Comparison of ENCODE assay signal across 8 cellular contexts in the genomic region with DNA sequence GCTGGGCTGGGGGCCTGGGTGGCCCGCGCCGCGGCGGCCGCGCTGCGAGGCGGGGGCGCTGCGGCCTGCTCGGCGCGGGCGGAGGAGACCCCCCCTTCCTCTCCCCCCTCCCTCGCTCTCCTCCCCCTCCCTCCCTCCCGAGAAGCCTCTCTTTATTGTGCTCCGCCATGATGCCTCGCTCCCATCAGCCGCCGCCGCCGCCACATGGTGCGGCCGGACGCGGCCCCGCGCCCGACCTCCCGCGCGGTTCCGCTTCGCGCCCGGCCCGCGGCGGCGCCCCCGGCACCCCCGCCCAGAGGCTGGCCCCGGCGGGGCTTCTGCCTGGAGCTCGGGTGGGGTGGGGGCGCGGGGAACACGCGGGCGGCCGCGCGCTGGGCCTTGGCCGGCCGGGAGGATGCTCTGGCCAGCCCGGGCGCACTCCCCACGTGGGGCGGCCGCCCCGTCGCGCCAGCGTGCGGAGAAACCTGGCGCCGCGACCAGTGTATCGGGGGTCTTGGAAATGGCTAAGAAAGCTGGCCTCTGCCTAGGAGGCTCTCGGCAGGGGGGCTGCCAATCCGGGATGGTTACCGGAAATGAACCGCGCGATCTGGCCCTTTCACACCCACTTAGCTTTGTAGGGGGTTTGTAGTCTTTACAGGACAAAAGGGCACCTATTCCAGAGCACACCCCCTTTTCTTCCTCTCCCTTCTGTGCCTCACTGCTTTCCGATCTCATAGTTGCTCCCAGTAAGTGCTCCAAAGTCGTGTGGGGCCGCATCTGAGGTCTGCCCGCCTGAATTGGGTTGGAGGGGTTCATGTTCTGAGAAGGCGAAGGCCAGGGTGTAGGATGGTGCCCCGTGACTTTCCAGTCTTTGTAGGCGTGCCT. TPM values are rescaled to one million over a fixed set of nuclear protein-coding genes. Genes with fewer than 3 reads are reported as not detected.
DNase-seq lines count a peak whose midpoint lies in the region; ATAC-seq and TF ChIP-seq lines count a peak whose summit lies in the region.

No MANE protein-coding gene starts in this region.

- no peak for TF ChIP-seq EP300 in transverse colon (IDR thresholded peaks at IDR 0.05; ENCODE audit: low read depth)

- 0% methylated on average over 54 of the region's 83 CpGs; no CpG with 5 or more reads in 1 of the 2 donors for WGBS in transverse colon (ENCODE audit: low coverage in 1 of 2), 2 donors

- H3K4me3 ChIP-seq in ACC112 (ENCODE audit: low read depth, low read length) (peak overlapping the region; percentile 89), transverse colon (peak overlapping the region; percentile 73 to 97 (median 84))

- ATAC-seq in GM18909 (IDR thresholded peaks at IDR 0.05; ENCODE audit: poor library complexity, unreplicated experiment) (peak; percentile 4), HG03045 (IDR thresholded peaks at IDR 0.05; ENCODE audit: unreplicated experiment) (no peak)

- in situ Hi-C loops in transverse colon (cut with MboI; ENCODE audit: low pct_ligation_motif_present in 1 of 4, low pct_unique_long_range_greater_than_20kb in 1 of 4, low sequenced_read_pairs in 3 of 4) = no loop called here

- H3K4me1 ChIP-seq in ACC112 (ENCODE audit: control insufficient read depth, insufficient read depth, low read length, unreplicated experiment) (peaks cover 31% of the 10 kb centered on the region), transverse colon (peaks cover 22 to 42% (median 33%) of the 10 kb centered on the region in 4 donors)

- H3K27ac ChIP-seq in ACC112 (ENCODE audit: low read depth, low read length) (peak overlapping the region; percentile 48; the same call in 1 of the 2 replicates), transverse colon (peak overlapping the region; percentile 80 to 97 (median 83))

- peaks cover 50% of the 10 kb centered on the region for H3K79me2 ChIP-seq in ACC112 (ENCODE audit: control insufficient read depth, insufficient read depth, low read length, unreplicated experiment)

- no peak for TF ChIP-seq POLR2A in transverse colon (IDR thresholded peaks at IDR 0.05)

- DNase-seq in NCI-H2171 treated with DMSO at 0.1 percent for 48 hours (lab: John Stamatoyannopoulos, UW) = peak; percentile 69
- peak; percentile 64 for DNase-seq in activated T-cell treated with anti-CD3 and anti-CD28 coated beads, Interleukin-2, amount 50 U/mL, for 24 hours
- DNase-seq in fibroblast of gingiva (ENCODE audit: low read depth) = peak; percentile 52
- DNase-seq in transverse colon = peak; percentile 46

- peak overlapping the region; percentile 95 for H3K4me3 Mint-ChIP-seq in activated T-cell treated with anti-CD3 and anti-CD28 coated beads, Interleukin-2, amount 50 U/mL, for 24 hours
- H3K4me3 Mint-ChIP-seq in nephron = peak overlapping the region; percentile 97 to 98 (median 97)

- peak overlapping the region; percentile 97 for H3K27ac Mint-ChIP-seq in activated T-cell treated with anti-CD3 and anti-CD28 coated beads, Interleukin-2, amount 50 U/mL, for 24 hours
- H3K27ac Mint-ChIP-seq in nephron = peak overlapping the region; percentile 84 to 97 (median 91)

- intact Hi-C loops in transverse colon (cut with DNase I; ENCODE audit: low total_unique reads) = loop anchor here (2.0 kb wide), 1 partner anchor 33 kb away; a partner anchor contains a TSS

- peaks cover 61% of the 10 kb centered on the region for H3K36me3 Mint-ChIP-seq in activated T-cell treated with anti-CD3 and anti-CD28 coated beads, Interleukin-2, amount 50 U/mL, for 24 hours (ENCODE audit: low read depth)
- H3K36me3 Mint-ChIP-seq in nephron (ENCODE audit: low read depth) = peaks cover 36% of the 10 kb centered on the region

- TF ChIP-seq CTCF in nephron (IDR thresholded peaks at IDR 0.05; ENCODE audit: unreplicated experiment in 3 of 3) (no peak), transverse colon (IDR thresholded peaks at IDR 0.05) (no peak)

- no peaks in the 10 kb centered on the region for H3K9me3 Mint-ChIP-seq in activated T-cell treated with anti-CD3 and anti-CD28 coated beads, Interleukin-2, amount 50 U/mL, for 24 hours
- H3K9me3 Mint-ChIP-seq in nephron = no peaks in the 10 kb centered on the region

- H2AFZ ChIP-seq in ACC112 (ENCODE audit: low read length, unreplicated experiment) = peak overlapping the region; percentile 40

- H3K27me3 ChIP-seq in ACC112 (ENCODE audit: insufficient read depth, low read length) (no peaks in the 10 kb centered on the region), transverse colon (no peaks in the 10 kb centered on the region)

- peaks cover 57% of the 10 kb centered on the region for H3K4me1 Mint-ChIP-seq in activated T-cell treated with anti-CD3 and anti-CD28 coated beads, Interleukin-2, amount 50 U/mL, for 24 hours (ENCODE audit: low read depth)
- H3K4me1 Mint-ChIP-seq in nephron = peaks cover 33% of the 10 kb centered on the region

- no peaks in the 10 kb centered on the region for H3K27me3 Mint-ChIP-seq in activated T-cell treated with anti-CD3 and anti-CD28 coated beads, Interleukin-2, amount 50 U/mL, for 24 hours
- no peaks in the 10 kb centered on the region for H3K27me3 Mint-ChIP-seq in nephron (ENCODE audit: low read depth)

- no peaks in the 10 kb centered on the region for H3K9me3 ChIP-seq in transverse colon

- H3K36me3 ChIP-seq in ACC112 (ENCODE audit: insufficient read depth, low read length) = peaks cover 29% of the 10 kb centered on the region
- H3K36me3 ChIP-seq in transverse colon = peaks cover 0 to 30% (median 13%) of the 10 kb centered on the region in 4 donors

RNA-seq across cellular contexts. Expression of a gene that starts 1.0 kb away (rescaled TPM):
- total RNA-seq in transverse colon = 100 to 1,000 TPM in 1 of 4 donors, 10 to 100 TPM in 3; 29.2 to 153 (median 64.4) TPM

RNA-seq across cellular contexts. Expression of a gene that starts 12.3 kb away (rescaled TPM):
- 10 to 100 TPM in 1 of 4 donors, 1 to 10 TPM in 3; 1.9 to 20.1 (median 5.8) TPM for total RNA-seq in transverse colon

RNA-seq across cellular contexts. Expression of a gene that starts 33.4 kb away (rescaled TPM):
- total RNA-seq in transverse colon = 100 to 1,000 TPM in 2 of 4 donors, 10 to 100 TPM in 2; 41.4 to 160 (median 94.9) TPM

RNA-seq across cellular contexts. Expression of a gene that starts 33.9 kb away (rescaled TPM):
- 100 to 1,000 TPM in 2 of 4 donors, 10 to 100 TPM in 2; 35.6 to 190 (median 123) TPM for total RNA-seq in transverse colon
